20 cellular contexts compared by ENCODE assay signal in the genomic region with DNA sequence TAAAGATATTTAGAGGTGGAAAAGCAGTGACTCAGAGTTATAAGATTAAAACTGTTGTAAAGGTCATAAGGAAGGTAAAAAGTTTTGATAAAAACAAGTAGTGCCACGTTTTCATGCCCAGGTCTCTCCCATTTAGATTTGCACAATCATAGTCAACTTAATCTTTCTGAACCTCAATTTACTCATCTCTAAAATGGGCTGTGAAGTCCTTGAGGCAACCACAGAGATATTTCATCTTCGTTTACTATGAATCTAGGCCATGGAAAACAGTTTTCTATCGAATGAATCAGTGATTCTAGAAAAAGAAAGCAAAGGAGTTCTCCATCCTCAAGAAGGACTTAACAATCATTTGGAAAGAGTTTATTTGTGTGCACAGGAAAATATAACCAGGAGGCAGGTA.
A peak's percentile ranks its signal among the peaks of the same experiment; 100 is the strongest.
DNase-seq lines count a peak whose midpoint lies in the region; ATAC-seq, FAIRE-seq and TF ChIP-seq lines count a peak whose summit lies in the region.
"Had no signal": no experiment of that assay in that cellular context is flagged by ENCODE, and none has a peak within 500 bp of the region (broad histone marks: within the 10 kb centered on the region; RNA-seq: fewer than 3 reads in every experiment).

No MANE protein-coding gene starts in this region.

- no peak overlapping the region for H3K9ac ChIP-seq in OCI-LY1 (ENCODE audit: low read length)
- no peak overlapping the region for H3K9ac ChIP-seq in astrocyte (ENCODE audit: low read length)
- H3K9ac ChIP-seq: GM23248 had no signal

- intact Hi-C loops in activated CD4-positive, alpha-beta T cell treated with anti-CD3 and anti-CD28 coated beads for 36 hours (cut with DNase I, micrococcal nuclease), result no loop called here
- intact Hi-C loops in naive thymus-derived CD4-positive, alpha-beta T cell (cut with micrococcal nuclease), result no loop called here

- no peaks in the 10 kb centered on the region for H3K36me3 Mint-ChIP-seq in activated CD4-positive, alpha-beta T cell treated with anti-CD3 and anti-CD28 coated beads for 36 hours (ENCODE audit: low read depth)
- H3K36me3 Mint-ChIP-seq in astrocyte (ENCODE audit: low read depth, unreplicated experiment), result no peaks in the 10 kb centered on the region
- H3K36me3 Mint-ChIP-seq in naive thymus-derived CD4-positive, alpha-beta T cell, result no peaks in the 10 kb centered on the region

- H3K79me2 ChIP-seq in OCI-LY1 (ENCODE audit: insufficient read depth, low read length) (no peaks in the 10 kb centered on the region), astrocyte (ENCODE audit: insufficient read depth, low read length) (no peaks in the 10 kb centered on the region)

- H3K9me2 ChIP-seq in OCI-LY1 (ENCODE audit: low read depth, low read length), result no peaks in the 10 kb centered on the region

- H3K27me3 ChIP-seq in OCI-LY1 (ENCODE audit: insufficient read depth, low read length), result no peaks in the 10 kb centered on the region
- H3K27me3 ChIP-seq in astrocyte (ENCODE audit: insufficient read depth, low read length), result no peaks in the 10 kb centered on the region
- H3K27me3 ChIP-seq in naive thymus-derived CD4-positive, alpha-beta T cell (ENCODE audit: control insufficient read depth in 2 of 2, insufficient read depth in 2 of 2, low read length in 2 of 2), result no peaks in the 10 kb centered on the region

- H3K4me3 ChIP-seq in OCI-LY1 (ENCODE audit: low read depth, low read length, poor library complexity, severe bottlenecking) (no peak overlapping the region), astrocyte (ENCODE audit: insufficient read depth, low read depth, low read length) (no peak overlapping the region)
- no peak overlapping the region for H3K4me3 ChIP-seq in naive thymus-derived CD4-positive, alpha-beta T cell (ENCODE audit: low read length)
- H3K4me3 ChIP-seq: GM23248 had no signal

- H2AFZ ChIP-seq in OCI-LY1 (ENCODE audit: low read length), result 0 out of 2 replicates have a peak overlapping the region, but pooled peaks have one; percentile 5
- no peak overlapping the region for H2AFZ ChIP-seq in astrocyte (ENCODE audit: low read depth, low read length)
- H2AFZ ChIP-seq: GM23248 had no signal

- H3K4me3 Mint-ChIP-seq in activated CD4-positive, alpha-beta T cell treated with anti-CD3 and anti-CD28 coated beads for 36 hours, result no peak overlapping the region
- H3K4me3 Mint-ChIP-seq in astrocyte (ENCODE audit: unreplicated experiment), result no peak overlapping the region
- no peak overlapping the region for H3K4me3 Mint-ChIP-seq in naive thymus-derived CD4-positive, alpha-beta T cell
- H3K4me3 Mint-ChIP-seq: B cell; CD4-positive, alpha-beta T cell had no signal

- H3K9me3 Mint-ChIP-seq in activated CD4-positive, alpha-beta T cell treated with anti-CD3 and anti-CD28 coated beads for 36 hours (ENCODE audit: low read depth), result no peaks in the 10 kb centered on the region
- H3K9me3 Mint-ChIP-seq in astrocyte (ENCODE audit: unreplicated experiment), result no peaks in the 10 kb centered on the region
- H3K9me3 Mint-ChIP-seq in naive thymus-derived CD4-positive, alpha-beta T cell, result peaks cover 0 to 5% (median 0%) of the 10 kb centered on the region in 11 donors
- H3K9me3 Mint-ChIP-seq: CD4-positive, alpha-beta T cell had no signal

- H3F3A ChIP-seq in OCI-LY1 (ENCODE audit: insufficient read depth, low read length), result no peaks in the 10 kb centered on the region

- H3K27ac ChIP-seq in OCI-LY1 (ENCODE audit: low read depth, low read length, poor library complexity, severe bottlenecking), result no peak overlapping the region
- no peak overlapping the region for H3K27ac ChIP-seq in astrocyte (ENCODE audit: low read depth, low read length)
- no peak overlapping the region for H3K27ac ChIP-seq in naive thymus-derived CD4-positive, alpha-beta T cell (ENCODE audit: low read depth, low read length)
- H3K27ac ChIP-seq: 22Rv1, GM23248, HL-60 had no signal

- no peak overlapping the region for H3K27ac Mint-ChIP-seq in activated CD4-positive, alpha-beta T cell treated with anti-CD3 and anti-CD28 coated beads for 36 hours
- no peak overlapping the region for H3K27ac Mint-ChIP-seq in astrocyte (ENCODE audit: unreplicated experiment)
- no peak overlapping the region for H3K27ac Mint-ChIP-seq in naive thymus-derived CD4-positive, alpha-beta T cell
- H3K27ac Mint-ChIP-seq: B cell; CD4-positive, alpha-beta T cell had no signal

- peaks cover 32% of the 10 kb centered on the region for H3K4me1 ChIP-seq in OCI-LY1 (ENCODE audit: insufficient read depth, low read length, severe bottlenecking)
- peaks cover 25% of the 10 kb centered on the region for H3K4me1 ChIP-seq in astrocyte (ENCODE audit: insufficient read depth, low read length)
- H3K4me1 ChIP-seq in naive thymus-derived CD4-positive, alpha-beta T cell (ENCODE audit: control insufficient read depth in 2 of 2, insufficient read depth in 2 of 2, low read length in 2 of 2), result no peaks in the 10 kb centered on the region

- TF ChIP-seq CTCF in OCI-LY1 (IDR thresholded peaks at IDR 0.05; ENCODE audit: low read length) (no peak), astrocyte (IDR thresholded peaks at IDR 0.05; ENCODE audit: insufficient read depth, low read depth, low read length) (no peak)

- peaks cover 13% of the 10 kb centered on the region for H3K27me3 Mint-ChIP-seq in activated CD4-positive, alpha-beta T cell treated with anti-CD3 and anti-CD28 coated beads for 36 hours
- H3K27me3 Mint-ChIP-seq in astrocyte (ENCODE audit: low read depth, unreplicated experiment), result no peaks in the 10 kb centered on the region
- peaks cover 0 to 14% (median 7%) of the 10 kb centered on the region in 5 donors for H3K27me3 Mint-ChIP-seq in naive thymus-derived CD4-positive, alpha-beta T cell
- H3K27me3 Mint-ChIP-seq: B cell; CD4-positive, alpha-beta T cell had no signal

- CTCF ChIA-PET in activated CD4-positive, alpha-beta T cell treated with anti-CD3 and anti-CD28 coated beads for 36 hours (lab: Charles Lee), result no interaction called here
- CTCF ChIA-PET in naive thymus-derived CD4-positive, alpha-beta T cell (lab: Charles Lee), result no interaction called here

- H4K20me1 ChIP-seq in OCI-LY1 (ENCODE audit: insufficient read depth, low read length), result no peaks in the 10 kb centered on the region
- H4K20me1 ChIP-seq in astrocyte (ENCODE audit: insufficient read depth, low read length), result no peaks in the 10 kb centered on the region

- peak; percentile 16 for ATAC-seq in activated CD4-positive, alpha-beta T cell treated with anti-CD3 and anti-CD28 coated beads for 36 hours
- ATAC-seq in esophagus mucosa (peak; percentile 51), HG02852 (IDR thresholded peaks at IDR 0.05; ENCODE audit: unreplicated experiment) (no peak), GM21786 (IDR thresholded peaks at IDR 0.05; ENCODE audit: unreplicated experiment) (no peak)
- no peak for ATAC-seq in naive thymus-derived CD4-positive, alpha-beta T cell
- ATAC-seq: HCT116 had no signal

- H3K36me3 ChIP-seq in OCI-LY1 (ENCODE audit: insufficient read depth, low read length), result no peaks in the 10 kb centered on the region
- no peaks in the 10 kb centered on the region for H3K36me3 ChIP-seq in astrocyte (ENCODE audit: insufficient read depth, low read length)
- no peaks in the 10 kb centered on the region for H3K36me3 ChIP-seq in naive thymus-derived CD4-positive, alpha-beta T cell (ENCODE audit: control insufficient read depth in 2 of 3, insufficient read depth in 3 of 3, low read length in 3 of 3)

- POLR2A ChIA-PET in activated CD4-positive, alpha-beta T cell treated with anti-CD3 and anti-CD28 coated beads for 36 hours (lab: Charles Lee), result interaction anchor here (0.5 to 0.6 kb wide), 2 partner anchors 95 to 227 kb away, joined by 4 read pairs; no protein-coding TSS in a partner anchor
- POLR2A ChIA-PET in naive thymus-derived CD4-positive, alpha-beta T cell (lab: Charles Lee), result interaction anchor here (0.6 kb wide), 1 partner anchor 9 kb away, joined by 3 read pairs; no protein-coding TSS in a partner anchor

- H3K4me2 ChIP-seq in OCI-LY1 (ENCODE audit: low read length) (no peak overlapping the region), astrocyte (ENCODE audit: low read length) (no peak overlapping the region)

- H3K4me1 Mint-ChIP-seq in activated CD4-positive, alpha-beta T cell treated with anti-CD3 and anti-CD28 coated beads for 36 hours, result peaks cover 16% of the 10 kb centered on the region
- H3K4me1 Mint-ChIP-seq in astrocyte (ENCODE audit: low read depth, unreplicated experiment), result peaks cover 12% of the 10 kb centered on the region
- H3K4me1 Mint-ChIP-seq in naive thymus-derived CD4-positive, alpha-beta T cell, result peaks cover 0 to 18% (median 9%) of the 10 kb centered on the region in 7 donors

- DNase-seq in activated CD4-positive, alpha-beta T cell treated with anti-CD3 and anti-CD28 coated beads for 36 hours, result no peak
- no peak for DNase-seq in activated CD4-positive, alpha-beta T cell treated with anti-CD3 and anti-CD28 coated beads, Interleukin-2, amount 50 U/mL, for 1 hour
- DNase-seq in astrocyte (ENCODE audit: low read depth), result no peak
- DNase-seq in naive thymus-derived CD4-positive, alpha-beta T cell, result no peak
- DNase-seq: C1 segment of cervical spinal cord; CD4-positive, alpha-beta T cell; DMS153; DMS79 treated with DMSO at 0.1 percent for 48 hours; GDM1 had no signal

- no peaks in the 10 kb centered on the region for H3K9me3 ChIP-seq in OCI-LY1 (ENCODE audit: low read length)
- no peaks in the 10 kb centered on the region for H3K9me3 ChIP-seq in astrocyte (ENCODE audit: insufficient read depth, low read depth, low read length)
- H3K9me3 ChIP-seq in naive thymus-derived CD4-positive, alpha-beta T cell (ENCODE audit: control insufficient read depth in 2 of 3, low read length in 3 of 3), result no peaks in the 10 kb centered on the region

- FAIRE-seq in astrocyte (lab: Jason Lieb, UNC), result peak; percentile 68
- FAIRE-seq: D721Med, H54 had no signal

Comparison
In these comparisons a context has a peak if more than half of its experiments do, and no peak if none do; other contexts are left out.
1. ATAC-seq: peak in activated CD4-positive, alpha-beta T cell treated with anti-CD3 and anti-CD28 coated beads for 36 hours (single experiment) and esophagus mucosa (single experiment); none in HG02852 (single experiment), naive thymus-derived CD4-positive, alpha-beta T cell (single experiment) and GM21786 (single experiment).